Comparison of ENCODE assay signal across 11 cellular contexts in the genomic region with DNA sequence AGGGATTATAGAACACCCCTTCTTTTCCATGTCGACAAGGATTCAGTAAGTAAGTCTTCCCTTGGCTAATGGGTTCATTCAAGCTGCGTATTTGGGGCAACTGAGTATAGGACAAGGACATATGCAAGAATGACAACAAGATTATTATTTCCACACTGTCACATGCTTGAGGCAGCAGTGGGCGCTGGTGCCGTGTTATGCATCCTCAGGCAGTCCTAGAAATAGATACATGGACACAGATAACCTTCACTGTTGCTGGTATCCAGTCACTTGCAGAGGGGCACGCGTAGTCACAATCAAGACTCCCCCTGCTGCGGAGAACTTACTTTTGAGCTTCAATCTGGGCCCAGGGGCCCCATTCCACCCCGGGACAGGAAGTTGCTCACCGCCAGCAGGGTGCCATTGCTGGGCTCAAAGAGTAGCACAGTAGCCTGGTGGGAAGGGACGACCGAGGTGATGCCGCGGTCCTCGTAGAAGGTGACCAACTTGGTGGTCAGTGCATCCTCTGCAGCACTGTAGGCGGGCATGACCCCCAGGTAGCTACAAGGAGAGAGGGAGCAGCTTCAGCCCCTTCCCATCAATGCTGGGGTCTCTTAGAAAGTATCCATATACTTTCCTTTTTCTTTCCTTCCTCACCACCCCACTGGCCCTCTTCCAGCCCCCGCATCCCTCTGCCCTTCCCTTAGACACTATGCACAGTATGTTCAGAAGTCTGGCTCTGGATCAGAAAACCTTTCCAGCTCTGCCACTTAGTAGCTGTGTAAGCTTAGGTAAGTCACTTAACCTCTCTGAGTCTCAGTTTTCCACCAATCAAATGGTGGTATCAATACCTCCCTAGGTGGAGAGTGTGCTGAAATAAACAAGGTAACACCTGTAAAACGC. TPM values are rescaled to one million over a fixed set of nuclear protein-coding genes. Genes with fewer than 3 reads are reported as not detected.
DNase-seq lines count a peak whose midpoint lies in the region; ATAC-seq, FAIRE-seq and TF ChIP-seq lines count a peak whose summit lies in the region.
"Had no signal": no experiment of that assay in that cellular context is flagged by ENCODE, and none has a peak within 500 bp of the region (broad histone marks: within the 10 kb centered on the region; RNA-seq: fewer than 3 reads in every experiment).

No MANE protein-coding gene starts in this region.

- no peaks in the 10 kb centered on the region for H3K79me2 ChIP-seq in keratinocyte (ENCODE audit: control insufficient read depth, insufficient read depth, low read length)

- peak overlapping the region; percentile 77 for H3K4me2 ChIP-seq in keratinocyte (ENCODE audit: control insufficient read depth, extremely low read depth, insufficient read depth, low read depth, low read length)

- dilution Hi-C loops in keratinocyte (cut with MboI; ENCODE audit: extremely low pct_ligation_motif_present, low sequenced_read_pairs): no loop called here

- no peak for ATAC-seq in GM21515 (IDR thresholded peaks at IDR 0.05; ENCODE audit: unreplicated experiment)

- no peaks in the 10 kb centered on the region for H3K9me3 ChIP-seq in breast epithelium
- H3K9me3 ChIP-seq in keratinocyte (ENCODE audit: control insufficient read depth, low read depth, low read length): no peaks in the 10 kb centered on the region
- H3K9me3 ChIP-seq in suprapubic skin: no peaks in the 10 kb centered on the region

- no peaks in the 10 kb centered on the region for H4K20me1 ChIP-seq in keratinocyte (ENCODE audit: control insufficient read depth, extremely low read depth, insufficient read depth, low read length)

- FAIRE-seq in keratinocyte (lab: Jason Lieb, UNC): no peak
- FAIRE-seq: colon had no signal

- H2AFZ ChIP-seq in keratinocyte (ENCODE audit: control insufficient read depth, low read length): no peak overlapping the region

- no peak overlapping the region for H3K9ac ChIP-seq in keratinocyte (ENCODE audit: control insufficient read depth, extremely low read depth, insufficient read depth, low read length)

- DNase-seq in DMS 273 (lab: John Stamatoyannopoulos, UW; ENCODE audit: unreplicated experiment) (peak; percentile 30), DMS 273 treated with DMSO at 0.1 percent for 48 hours (lab: John Stamatoyannopoulos, UW) (no peak), breast epithelium (ENCODE audit: low spot score in 2 of 2) (no peak), keratinocyte (ENCODE audit: low read depth, low spot score) (no peak), suprapubic skin (ENCODE audit: low spot score in 2 of 2) (no peak), DMS79 (lab: John Stamatoyannopoulos, UW) (no peak)
- no peak for DNase-seq in activated naive CD4-positive, alpha-beta T cell treated with anti-CD3 and anti-CD28 coated beads, Interleukin-2, amount 10 ng/mL, durations not matched to agents 7 days and 5 days

- peak overlapping the region in 2 of 3 donors; percentile 54 to 64 for H3K4me3 ChIP-seq in breast epithelium
- H3K4me3 ChIP-seq in keratinocyte (ENCODE audit: control insufficient read depth in 2 of 3, extremely low read depth in 1 of 3, insufficient read depth in 2 of 3, low read depth in 1 of 3, low read length in 3 of 3): peak overlapping the region in 1 of 3 experiments; percentile 62
- H3K4me3 ChIP-seq in suprapubic skin: peak overlapping the region; percentile 40

- no peaks in the 10 kb centered on the region for H3K36me3 ChIP-seq in breast epithelium
- H3K36me3 ChIP-seq in keratinocyte (ENCODE audit: control insufficient read depth in 2 of 2, extremely low read depth in 1 of 2, insufficient read depth in 2 of 2, low read length in 2 of 2): no peaks in the 10 kb centered on the region
- no peaks in the 10 kb centered on the region for H3K36me3 ChIP-seq in suprapubic skin

- no peak overlapping the region for H3K27ac Mint-ChIP-seq in activated naive CD4-positive, alpha-beta T cell treated with anti-CD3 and anti-CD28 coated beads, Interleukin-2, amount 10 ng/mL, durations not matched to agents 7 days and 5 days

- no peaks in the 10 kb centered on the region for H3K9me1 ChIP-seq in keratinocyte (ENCODE audit: control insufficient read depth, extremely low read depth, insufficient read depth, low read length)

- TF ChIP-seq POLR2A in breast epithelium (IDR thresholded peaks at IDR 0.05) (no peak), suprapubic skin (IDR thresholded peaks at IDR 0.05) (no peak)

- H3K4me1 ChIP-seq in breast epithelium (no peaks in the 10 kb centered on the region), keratinocyte (ENCODE audit: control insufficient read depth, extremely low read depth, insufficient read depth, low read length) (peaks cover 8% of the 10 kb centered on the region), suprapubic skin (peaks cover 11% of the 10 kb centered on the region)

- 40% methylated on average over 6 of the region's 17 CpGs for WGBS in suprapubic skin

- peaks cover 73% of the 10 kb centered on the region for H3K27me3 Mint-ChIP-seq in activated naive CD4-positive, alpha-beta T cell treated with anti-CD3 and anti-CD28 coated beads, Interleukin-2, amount 10 ng/mL, durations not matched to agents 7 days and 5 days

- TF ChIP-seq CTCF in breast epithelium (IDR thresholded peaks at IDR 0.05) (no peak), keratinocyte (optimal IDR thresholded peaks at IDR 0.05 in 1 of 3, IDR thresholded peaks at IDR 0.05 in 1 of 3, conservative IDR thresholded peaks at IDR 0.05 in 1 of 3; ENCODE audit: extremely low read depth in 1 of 3, insufficient read depth in 2 of 3, low read length in 3 of 3) (no peak), suprapubic skin (IDR thresholded peaks at IDR 0.05) (no peak)

- H3K4me3 Mint-ChIP-seq in activated naive CD4-positive, alpha-beta T cell treated with anti-CD3 and anti-CD28 coated beads, Interleukin-2, amount 10 ng/mL, durations not matched to agents 7 days and 5 days: no peak overlapping the region

- intact Hi-C loops in breast epithelium (cut with DNase I; ENCODE audit: low total_unique reads): no loop called here

- no peaks in the 10 kb centered on the region for H3K9me3 Mint-ChIP-seq in activated naive CD4-positive, alpha-beta T cell treated with anti-CD3 and anti-CD28 coated beads, Interleukin-2, amount 10 ng/mL, durations not matched to agents 7 days and 5 days

- H3K4me1 Mint-ChIP-seq in activated naive CD4-positive, alpha-beta T cell treated with anti-CD3 and anti-CD28 coated beads, Interleukin-2, amount 10 ng/mL, durations not matched to agents 7 days and 5 days: peaks cover 5% of the 10 kb centered on the region

- TF ChIP-seq EP300 in suprapubic skin (IDR thresholded peaks at IDR 0.05): no peak

- H3K27me3 ChIP-seq in breast epithelium: peaks cover 0 to 14% of the 10 kb centered on the region in 2 donors
- peaks cover 32% of the 10 kb centered on the region for H3K27me3 ChIP-seq in keratinocyte (ENCODE audit: control insufficient read depth, extremely low read depth, insufficient read depth, low read length)
- peaks cover 21% of the 10 kb centered on the region for H3K27me3 ChIP-seq in suprapubic skin

- H3K36me3 Mint-ChIP-seq in activated naive CD4-positive, alpha-beta T cell treated with anti-CD3 and anti-CD28 coated beads, Interleukin-2, amount 10 ng/mL, durations not matched to agents 7 days and 5 days: no peaks in the 10 kb centered on the region

- H3K27ac ChIP-seq in breast epithelium (no peak overlapping the region), keratinocyte (ENCODE audit: control insufficient read depth, insufficient read depth, low read length) (no peak overlapping the region), suprapubic skin (no peak overlapping the region)
- H3K27ac ChIP-seq: 22Rv1 had no signal

- CTCF ChIA-PET in activated naive CD4-positive, alpha-beta T cell treated with anti-CD3 and anti-CD28 coated beads, Interleukin-2, amount 10 ng/mL, durations not matched to agents 7 days and 5 days (lab: Charles Lee): interaction anchor here (0.8 to 2.3 kb wide), 6 partner anchors 22 to 121 kb away, joined by 3 to 15 read pairs (median 4); partner anchors contain the start of gene LDAF1

RNA-seq across cellular contexts. Expression of gene CRYM, which starts 0.8 kb away (rescaled TPM):
- total RNA-seq in breast epithelium (1 to 10 TPM in 2 of 3 donors, under 1 TPM in 1; 0.98 to 5.0 (median 2.6) TPM), suprapubic skin (10 to 100 TPM in 1 of 4 donors, 1 to 10 TPM in 2, under 1 TPM in 1; 0.91 to 13.2 (median 5.5) TPM)
- polyA plus RNA-seq in keratinocyte: 0.10 to 0.18 TPM (median 0.17 TPM) in 3 replicates
- 6.6 TPM for polyA plus RNA-seq in keratinocyte (2011; ENCODE audit: low read depth)
- 0.10 and 0.19 TPM in 2 replicates for polyA plus RNA-seq in keratinocyte (2011; cell fraction: cytosol; rRNA removed)
- polyA plus RNA-seq in keratinocyte (2011; cell fraction: nucleus; rRNA removed): 0.73 and 1.6 TPM in 2 replicates
- polyA plus RNA-seq in keratinocyte (2012; ENCODE audit: low replicate concordance): 0.16 and 2.9 TPM in 2 replicates
- 0.13 to 1.2 TPM in 2 of 3 replicates, not detected in the other for polyA minus RNA-seq in keratinocyte
- polyA minus RNA-seq in keratinocyte (2011; cell fraction: cytosol; rRNA and poly(A)+ RNA removed): not detected
- 1.1 and 2.3 TPM in 2 replicates for polyA minus RNA-seq in keratinocyte (2011; cell fraction: nucleus; rRNA and poly(A)+ RNA removed)
- total RNA-seq: HT1080 had no signal

RNA-seq across cellular contexts. Expression of gene ANKS4B, which starts 43.8 kb away (rescaled TPM):
- total RNA-seq in breast epithelium: under 1 TPM in 1 of 3 donors, not detected in 2; 0.33 TPM
- not detected in 3 replicates for polyA plus RNA-seq in keratinocyte
- not detected for polyA plus RNA-seq in keratinocyte (2011; ENCODE audit: low read depth)
- polyA plus RNA-seq in keratinocyte (2011; cell fraction: cytosol; rRNA removed): not detected in 2 replicates
- not detected in 2 replicates for polyA plus RNA-seq in keratinocyte (2011; cell fraction: nucleus; rRNA removed)
- polyA plus RNA-seq in keratinocyte (2012; ENCODE audit: low replicate concordance): 0.21 TPM in 1 of 2 replicates, not detected in the other
- not detected in 3 replicates for polyA minus RNA-seq in keratinocyte
- not detected for polyA minus RNA-seq in keratinocyte (2011; cell fraction: cytosol; rRNA and poly(A)+ RNA removed)
- not detected in 2 replicates for polyA minus RNA-seq in keratinocyte (2011; cell fraction: nucleus; rRNA and poly(A)+ RNA removed)
- total RNA-seq in suprapubic skin: not detected
- total RNA-seq: HT1080 had no signal
